In genomic region chr4:1752284-1753041, GRCh38 we compare ENCODE assay signal across 1 cellular context.
TF ChIP-seq lines count a peak whose summit lies in the region.

No MANE protein-coding gene starts in this region.

TF ChIP-seq in HepG2, 621 proteins besides CTCF, POLR2A, EP300 and RAD21 (continued from another document and continues in another):
- peak; percentile 15; the same call in 1 of the 2 replicates for TF ChIP-seq ZNF281 (CRISPR knock-in tag; IDR thresholded peaks at IDR 0.05; ENCODE audit: borderline replicate concordance)
- no peak for TF ChIP-seq HNF1A (IDR thresholded peaks at IDR 0.05; ENCODE audit: low read depth)
- 0 out of 2 replicates have a peak, but pooled peaks have one; percentile 28 for TF ChIP-seq HNF1A (CRISPR knock-in tag; IDR thresholded peaks at IDR 0.05; ENCODE audit: borderline replicate concordance)
- TF ChIP-seq TBP (CRISPR knock-in tag; IDR thresholded peaks at IDR 0.05), result 0 out of 2 replicates have a peak, but pooled peaks have one; percentile 60
- TF ChIP-seq, protein P1, sequence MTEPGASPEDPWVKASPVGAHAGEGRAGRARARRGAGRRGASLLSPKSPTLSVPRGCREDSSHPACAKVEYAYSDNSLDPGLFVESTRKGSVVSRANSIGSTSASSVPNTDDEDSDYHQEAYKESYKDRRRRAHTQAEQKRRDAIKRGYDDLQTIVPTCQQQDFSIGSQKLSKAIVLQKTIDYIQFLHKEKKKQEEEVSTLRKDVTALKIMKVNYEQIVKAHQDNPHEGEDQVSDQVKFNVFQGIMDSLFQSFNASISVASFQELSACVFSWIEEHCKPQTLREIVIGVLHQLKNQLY (CRISPR knock-in tag; IDR thresholded peaks at IDR 0.05), result no peak
- no peak for TF ChIP-seq KLF15 (CRISPR knock-in tag; IDR thresholded peaks at IDR 0.05; ENCODE audit: borderline replicate concordance)
- peak; percentile 26 for TF ChIP-seq ZNF18 (CRISPR knock-in tag; IDR thresholded peaks at IDR 0.05; ENCODE audit: insufficient replicate concordance)
- 0 out of 2 replicates have a peak, but pooled peaks have one; percentile 38 for TF ChIP-seq ZBED4 (CRISPR knock-in tag; IDR thresholded peaks at IDR 0.05; ENCODE audit: borderline replicate concordance)
- TF ChIP-seq HOMEZ (CRISPR knock-in tag; IDR thresholded peaks at IDR 0.05; ENCODE audit: low read depth), result no peak
- 0 out of 2 replicates have a peak, but pooled peaks have one; percentile 56 for TF ChIP-seq ZFP90 (CRISPR knock-in tag; IDR thresholded peaks at IDR 0.05; ENCODE audit: borderline replicate concordance)
- TF ChIP-seq ATM (IDR thresholded peaks at IDR 0.05; ENCODE audit: borderline replicate concordance), result no peak
- TF ChIP-seq MIXL1 (CRISPR knock-in tag; IDR thresholded peaks at IDR 0.05), result no peak
- TF ChIP-seq, protein P2, sequence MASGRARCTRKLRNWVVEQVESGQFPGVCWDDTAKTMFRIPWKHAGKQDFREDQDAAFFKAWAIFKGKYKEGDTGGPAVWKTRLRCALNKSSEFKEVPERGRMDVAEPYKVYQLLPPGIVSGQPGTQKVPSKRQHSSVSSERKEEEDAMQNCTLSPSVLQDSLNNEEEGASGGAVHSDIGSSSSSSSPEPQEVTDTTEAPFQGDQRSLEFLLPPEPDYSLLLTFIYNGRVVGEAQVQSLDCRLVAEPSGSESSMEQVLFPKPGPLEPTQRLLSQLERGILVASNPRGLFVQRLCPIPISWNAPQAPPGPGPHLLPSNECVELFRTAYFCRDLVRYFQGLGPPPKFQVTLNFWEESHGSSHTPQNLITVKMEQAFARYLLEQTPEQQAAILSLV (CRISPR knock-in tag; IDR thresholded peaks at IDR 0.05; ENCODE audit: borderline replicate concordance), result 0 out of 2 replicates have a peak, but pooled peaks have one; percentile 53
- TF ChIP-seq ZUFSP (CRISPR knock-in tag; IDR thresholded peaks at IDR 0.05; ENCODE audit: borderline replicate concordance), result no peak
- no peak for TF ChIP-seq U2AF1 (optimal IDR thresholded peaks at IDR 0.05; ENCODE audit: low read depth, low read length)
- no peak for TF ChIP-seq ZNF205 (CRISPR knock-in tag; IDR thresholded peaks at IDR 0.05)
- 0 out of 2 replicates have a peak, but pooled peaks have one; percentile 22 for TF ChIP-seq ZNF788 (CRISPR knock-in tag; IDR thresholded peaks at IDR 0.05; ENCODE audit: borderline replicate concordance)
- no peak for TF ChIP-seq THYN1 (CRISPR knock-in tag; IDR thresholded peaks at IDR 0.05; ENCODE audit: borderline replicate concordance, low read depth)
- no peak for TF ChIP-seq ZBTB1 (CRISPR knock-in tag; IDR thresholded peaks at IDR 0.05; ENCODE audit: borderline replicate concordance)
- no peak for TF ChIP-seq MEIS2 (CRISPR knock-in tag; IDR thresholded peaks at IDR 0.05)
- no peak for TF ChIP-seq ZNF891 (CRISPR knock-in tag; IDR thresholded peaks at IDR 0.05)
- TF ChIP-seq SNAPC5 (CRISPR knock-in tag; IDR thresholded peaks at IDR 0.05; ENCODE audit: borderline replicate concordance), result no peak
- no peak for TF ChIP-seq GZF1 (CRISPR knock-in tag; IDR thresholded peaks at IDR 0.05)
- peak; percentile 27; the same call in 1 of the 2 replicates for TF ChIP-seq ZNF776 (CRISPR knock-in tag; IDR thresholded peaks at IDR 0.05)
- TF ChIP-seq MED8 (CRISPR knock-in tag; IDR thresholded peaks at IDR 0.05; ENCODE audit: insufficient replicate concordance), result no peak
- TF ChIP-seq SRSF9 (IDR thresholded peaks at IDR 0.05; ENCODE audit: borderline replicate concordance, insufficient read depth, low read depth, low read length, poor library complexity, severe bottlenecking), result no peak
- TF ChIP-seq YY1 (IDR thresholded peaks at IDR 0.05; ENCODE audit: insufficient read depth, insufficient replicate concordance, low read depth, low read length), result peak; percentile 11
- no peak for TF ChIP-seq MED13 (CRISPR knock-in tag; IDR thresholded peaks at IDR 0.05)
- no peak for TF ChIP-seq ZNF224 (CRISPR knock-in tag; IDR thresholded peaks at IDR 0.05)
- no peak for TF ChIP-seq ETV6 (CRISPR knock-in tag; conservative IDR thresholded peaks at IDR 0.05)
- no peak for TF ChIP-seq ZNF670 (CRISPR knock-in tag; IDR thresholded peaks at IDR 0.05; ENCODE audit: borderline replicate concordance)
- 0 out of 2 replicates have a peak, but pooled peaks have one; percentile 19 for TF ChIP-seq NFYC (CRISPR knock-in tag; IDR thresholded peaks at IDR 0.05)
- TF ChIP-seq, protein P3, sequence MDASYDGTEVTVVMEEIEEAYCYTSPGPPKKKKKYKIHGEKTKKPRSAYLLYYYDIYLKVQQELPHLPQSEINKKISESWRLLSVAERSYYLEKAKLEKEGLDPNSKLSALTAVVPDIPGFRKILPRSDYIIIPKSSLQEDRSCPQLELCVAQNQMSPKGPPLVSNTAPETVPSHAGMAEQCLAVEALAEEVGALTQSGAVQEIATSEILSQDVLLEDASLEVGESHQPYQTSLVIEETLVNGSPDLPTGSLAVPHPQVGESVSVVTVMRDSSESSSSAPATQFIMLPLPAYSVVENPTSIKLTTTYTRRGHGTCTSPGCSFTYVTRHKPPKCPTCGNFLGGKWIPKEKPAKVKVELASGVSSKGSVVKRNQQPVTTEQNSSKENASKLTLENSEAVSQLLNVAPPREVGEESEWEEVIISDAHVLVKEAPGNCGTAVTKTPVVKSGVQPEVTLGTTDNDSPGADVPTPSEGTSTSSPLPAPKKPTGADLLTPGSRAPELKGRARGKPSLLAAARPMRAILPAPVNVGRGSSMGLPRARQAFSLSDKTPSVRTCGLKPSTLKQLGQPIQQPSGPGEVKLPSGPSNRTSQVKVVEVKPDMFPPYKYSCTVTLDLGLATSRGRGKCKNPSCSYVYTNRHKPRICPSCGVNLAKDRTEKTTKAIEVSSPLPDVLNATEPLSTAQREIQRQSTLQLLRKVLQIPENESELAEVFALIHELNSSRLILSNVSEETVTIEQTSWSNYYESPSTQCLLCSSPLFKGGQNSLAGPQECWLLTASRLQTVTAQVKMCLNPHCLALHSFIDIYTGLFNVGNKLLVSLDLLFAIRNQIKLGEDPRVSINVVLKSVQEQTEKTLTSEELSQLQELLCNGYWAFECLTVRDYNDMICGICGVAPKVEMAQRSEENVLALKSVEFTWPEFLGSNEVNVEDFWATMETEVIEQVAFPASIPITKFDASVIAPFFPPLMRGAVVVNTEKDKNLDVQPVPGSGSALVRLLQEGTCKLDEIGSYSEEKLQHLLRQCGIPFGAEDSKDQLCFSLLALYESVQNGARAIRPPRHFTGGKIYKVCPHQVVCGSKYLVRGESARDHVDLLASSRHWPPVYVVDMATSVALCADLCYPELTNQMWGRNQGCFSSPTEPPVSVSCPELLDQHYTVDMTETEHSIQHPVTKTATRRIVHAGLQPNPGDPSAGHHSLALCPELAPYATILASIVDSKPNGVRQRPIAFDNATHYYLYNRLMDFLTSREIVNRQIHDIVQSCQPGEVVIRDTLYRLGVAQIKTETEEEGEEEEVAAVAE (CRISPR knock-in tag; IDR thresholded peaks at IDR 0.05; ENCODE audit: borderline replicate concordance), result 0 out of 2 replicates have a peak, but pooled peaks have one; percentile 18
